14 cellular contexts compared by ENCODE assay signal in the genomic region with DNA sequence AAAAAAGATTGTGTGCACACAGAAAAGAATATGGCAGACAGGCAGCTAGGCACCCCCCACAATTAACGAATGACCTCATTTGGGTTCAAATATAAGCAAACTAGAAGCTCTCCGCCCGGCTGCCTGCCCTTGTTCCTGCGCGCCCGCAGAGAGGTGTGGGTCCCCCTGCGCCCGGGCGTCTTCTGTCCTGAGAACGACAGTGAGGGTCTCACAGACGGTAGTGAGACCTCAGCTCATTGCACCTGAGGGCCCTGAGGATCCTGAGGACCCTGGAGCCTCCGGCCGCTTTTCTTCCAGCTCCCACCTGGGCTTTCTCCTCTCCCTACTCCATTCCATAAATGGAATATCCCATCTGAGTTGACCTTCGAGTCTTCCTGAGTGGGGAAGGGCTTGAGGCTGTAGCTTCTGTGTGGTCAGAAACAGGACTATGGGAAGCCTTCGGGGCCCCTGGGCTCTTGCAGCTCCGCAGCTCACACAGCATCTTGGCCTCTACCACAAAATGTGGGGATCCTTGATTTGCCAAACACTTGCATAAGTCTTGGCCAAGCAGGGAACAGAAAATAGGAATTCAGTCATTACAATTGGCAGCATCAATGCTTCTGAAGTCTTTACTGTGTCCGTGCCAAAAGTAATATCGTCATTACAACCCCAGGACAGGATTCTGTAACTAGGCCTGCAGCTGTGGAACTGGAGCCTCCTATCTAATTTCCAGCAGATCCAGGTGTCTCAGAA. TPM values are rescaled to one million over a fixed set of nuclear protein-coding genes. Genes with fewer than 3 reads are reported as not detected.
DNase-seq lines count a peak whose midpoint lies in the region; ATAC-seq and TF ChIP-seq lines count a peak whose summit lies in the region.
"Had no signal": no experiment of that assay in that cellular context is flagged by ENCODE, and none has a peak within 500 bp of the region (broad histone marks: within the 10 kb centered on the region; RNA-seq: fewer than 3 reads in every experiment).

No MANE protein-coding gene starts in this region.

- H3K4me1 Mint-ChIP-seq in immature natural killer cell = no peaks in the 10 kb centered on the region
- H3K4me1 Mint-ChIP-seq: CD14-positive monocyte, T-helper 17 cell had no signal

- no peak overlapping the region for H3K27ac ChIP-seq in DND-41 (ENCODE audit: low read length)
- H3K27ac ChIP-seq in body of pancreas = no peak overlapping the region

- H3K9me3 ChIP-seq in DND-41 (ENCODE audit: insufficient read depth, low read length, severe bottlenecking) = no peaks in the 10 kb centered on the region
- no peaks in the 10 kb centered on the region for H3K9me3 ChIP-seq in body of pancreas

- TF ChIP-seq CTCF in DND-41 (IDR thresholded peaks at IDR 0.05; ENCODE audit: borderline replicate concordance, extremely low read depth, low read length, poor library complexity, severe bottlenecking) = no peak
- no peak for TF ChIP-seq CTCF in body of pancreas (IDR thresholded peaks at IDR 0.05)

- H3K27me3 ChIP-seq in DND-41 (ENCODE audit: insufficient read depth, low read length, poor library complexity) (no peaks in the 10 kb centered on the region), body of pancreas (no peaks in the 10 kb centered on the region)

- H3K9me3 Mint-ChIP-seq in immature natural killer cell = no peaks in the 10 kb centered on the region
- H3K9me3 Mint-ChIP-seq: stimulated activated naive CD8-positive, alpha-beta T cell treated with anti-CD3 and anti-CD28 coated beads, Interleukin-15, Interleukin-2, amounts not matched to agents 100 ng/mL and 50 ng/mL, for 24 hours had no signal

- peaks cover 0 to 2% (median 0%) of the 10 kb centered on the region in 3 donors for H3K27me3 Mint-ChIP-seq in immature natural killer cell (ENCODE audit: low read depth in 3 of 3)
- H3K27me3 Mint-ChIP-seq: stimulated activated naive CD8-positive, alpha-beta T cell treated with anti-CD3 and anti-CD28 coated beads, Interleukin-15, Interleukin-2, amounts not matched to agents 100 ng/mL and 50 ng/mL, for 24 hours had no signal

- 0 out of 2 replicates have a peak, but pooled peaks cover 3% of the 10 kb centered on the region for H4K20me1 ChIP-seq in DND-41 (ENCODE audit: insufficient read depth, low read length)

- ATAC-seq in DND-41 (ENCODE audit: insufficient read depth, low read depth) (no peak), body of pancreas (no peak), left cardiac atrium (peak; percentile 54 to 82)
- ATAC-seq: T-helper 17 cell had no signal

- H3K4me3 Mint-ChIP-seq in immature natural killer cell = no peak overlapping the region
- H3K4me3 Mint-ChIP-seq: CD14-positive monocyte; stimulated activated naive CD8-positive, alpha-beta T cell treated with anti-CD3 and anti-CD28 coated beads, Interleukin-15, Interleukin-2, amounts not matched to agents 100 ng/mL and 50 ng/mL, for 24 hours; T-helper 17 cell had no signal

- no peak for TF ChIP-seq POLR2A in body of pancreas (IDR thresholded peaks at IDR 0.05)

- H3K79me2 ChIP-seq in DND-41 (ENCODE audit: insufficient read depth, low read length) = no peaks in the 10 kb centered on the region

- intact Hi-C loops in body of pancreas (cut with DNase I) = no loop called here
- intact Hi-C loops in left cardiac atrium (cut with DNase I) = no loop called here
- intact Hi-C loops in posterior vena cava (cut with DNase I) = no loop called here

- WGBS in body of pancreas, 2 donors = 84 to 85% methylated on average over 17 to 18 of the region's 18 CpGs

- H2AFZ ChIP-seq in DND-41 (ENCODE audit: low read depth, low read length) = no peak overlapping the region

- H3K9ac ChIP-seq in DND-41 (ENCODE audit: low read depth, low read length) = no peak overlapping the region

- H3K4me3 ChIP-seq in DND-41 (ENCODE audit: low read depth in 1 of 2, low read length in 2 of 2) (no peak overlapping the region), body of pancreas (no peak overlapping the region)

- H3K4me1 ChIP-seq in DND-41 (ENCODE audit: insufficient read depth, low read length) = no peaks in the 10 kb centered on the region
- peaks cover 5% of the 10 kb centered on the region for H3K4me1 ChIP-seq in body of pancreas

- peak; percentile 1 for DNase-seq in DND-41
- peak in 3 of 4 donors; percentile 5 to 12 (median 8) for DNase-seq in body of pancreas
- DNase-seq in left cardiac atrium = peak; percentile 25
- peak; percentile 78 for DNase-seq in posterior vena cava (ENCODE audit: low spot score)
- no peak for DNase-seq in Kasumi-1 (lab: John Stamatoyannopoulos, UW)
- DNase-seq in dedifferentiated amniotic fluid mesenchymal stem cell (ENCODE audit: extremely low spot score) = no peak
- no peak for DNase-seq in germinal center (ENCODE audit: low spot score)
- DNase-seq in immature natural killer cell = no peak
- DNase-seq: erythroblast, nucleus accumbens, SHP77 had no signal

- no peak overlapping the region for H3K27ac Mint-ChIP-seq in immature natural killer cell
- H3K27ac Mint-ChIP-seq: CD14-positive monocyte; stimulated activated naive CD8-positive, alpha-beta T cell treated with anti-CD3 and anti-CD28 coated beads, Interleukin-15, Interleukin-2, amounts not matched to agents 100 ng/mL and 50 ng/mL, for 24 hours; T-helper 17 cell had no signal

- no peaks in the 10 kb centered on the region for H3K36me3 Mint-ChIP-seq in immature natural killer cell
- H3K36me3 Mint-ChIP-seq: CD14-positive monocyte had no signal

- no peak overlapping the region for H3K4me2 ChIP-seq in DND-41 (ENCODE audit: insufficient read depth, low read length)

- H3K36me3 ChIP-seq in DND-41 (ENCODE audit: insufficient read depth, low read length) = no peaks in the 10 kb centered on the region
- no peaks in the 10 kb centered on the region for H3K36me3 ChIP-seq in body of pancreas (replicated peaks in 1 of 2; ENCODE audit: insufficient read depth in 1 of 2, low read depth in 2 of 2)

RNA-seq across cellular contexts. Expression of a gene that starts 43.8 kb away (rescaled TPM):
- total RNA-seq in body of pancreas (under 1 TPM; 0.26 to 0.33 TPM), left cardiac atrium (1 to 10 TPM in 1 of 2 donors, under 1 TPM in 1; 0.44 to 1.1 TPM), posterior vena cava (under 1 TPM; 0.60 to 0.62 TPM)
- not detected for polyA plus RNA-seq in immature natural killer cell
- polyA plus RNA-seq: CD14-positive monocyte had no signal

Comparison
In these comparisons a context has a peak if more than half of its experiments do, and no peak if none do; other contexts are left out.
1. ATAC-seq: peak in left cardiac atrium (2 of 2); none in DND-41 (single experiment) and body of pancreas (single experiment).
2. DNase-seq: peak in DND-41 (single experiment), body of pancreas (3 of 4), left cardiac atrium (single experiment) and posterior vena cava (single experiment); none in Kasumi-1 (0 of 2), dedifferentiated amniotic fluid mesenchymal stem cell (single experiment), germinal center (single experiment) and immature natural killer cell (0 of 3).